13 cellular contexts compared by ENCODE assay signal in genomic region chr17:45648642-45649041, GRCh38.
DNase-seq lines count a peak whose midpoint lies in the region; ATAC-seq and TF ChIP-seq lines count a peak whose summit lies in the region.
"Had no signal": no experiment of that assay in that cellular context is flagged by ENCODE, and none has a peak within 500 bp of the region (broad histone marks: within the 10 kb centered on the region; RNA-seq: fewer than 3 reads in every experiment).

No MANE protein-coding gene starts in this region.

- no peak overlapping the region for H3K9ac ChIP-seq in Loucy (ENCODE audit: low read depth, low read length, poor library complexity, severe bottlenecking)

- no peaks in the 10 kb centered on the region for H4K20me1 ChIP-seq in Loucy (ENCODE audit: insufficient read depth, low read length, poor library complexity, severe bottlenecking)

- H2AFZ ChIP-seq in Loucy (ENCODE audit: low read length): no peak overlapping the region

- no peak for ATAC-seq in activated naive CD8-positive, alpha-beta T cell treated with anti-CD3 and anti-CD28 coated beads, Interleukin-2, amount 50 U/mL, for 24 hours
- no peak for ATAC-seq in upper lobe of right lung
- ATAC-seq in HG03095 (IDR thresholded peaks at IDR 0.05; ENCODE audit: unreplicated experiment): no peak
- ATAC-seq in CD4-positive, alpha-beta T cell (ENCODE audit: poor library complexity): no peak
- ATAC-seq: gastrocnemius medialis had no signal

- TF ChIP-seq CTCF in Loucy (conservative IDR thresholded peaks at IDR 0.05; ENCODE audit: low read length) (peak; percentile 60), endothelial cell (IDR thresholded peaks at IDR 0.05; ENCODE audit: unreplicated experiment) (peak; percentile 58), upper lobe of right lung (IDR thresholded peaks at IDR 0.05) (no peak)
- no peak for TF ChIP-seq CTCF in CD4-positive, alpha-beta T cell (IDR thresholded peaks at IDR 0.05)

- no peaks in the 10 kb centered on the region for H3F3A ChIP-seq in Loucy (ENCODE audit: low read depth)

- H3K4me3 Mint-ChIP-seq in activated naive CD8-positive, alpha-beta T cell treated with anti-CD3 and anti-CD28 coated beads, Interleukin-2, amount 50 U/mL, for 24 hours: no peak overlapping the region
- H3K4me3 Mint-ChIP-seq in activated naive CD8-positive, alpha-beta T cell treated with anti-CD3 and anti-CD28 coated beads for 36 hours: no peak overlapping the region
- H3K4me3 Mint-ChIP-seq in endothelial cell (ENCODE audit: unreplicated experiment): no peak overlapping the region
- H3K4me3 Mint-ChIP-seq in CD4-positive, alpha-beta T cell: no peak overlapping the region
- H3K4me3 Mint-ChIP-seq: activated CD4-positive, alpha-beta T cell treated with anti-CD3 and anti-CD28 coated beads, Interleukin-2, amount 10 ng/mL, durations not matched to agents 24 days and 14 days had no signal

- no peak overlapping the region for H3K27ac Mint-ChIP-seq in activated naive CD8-positive, alpha-beta T cell treated with anti-CD3 and anti-CD28 coated beads, Interleukin-2, amount 50 U/mL, for 24 hours
- H3K27ac Mint-ChIP-seq in activated naive CD8-positive, alpha-beta T cell treated with anti-CD3 and anti-CD28 coated beads for 36 hours: no peak overlapping the region
- no peak overlapping the region for H3K27ac Mint-ChIP-seq in endothelial cell (ENCODE audit: unreplicated experiment)
- H3K27ac Mint-ChIP-seq in CD4-positive, alpha-beta T cell: no peak overlapping the region
- H3K27ac Mint-ChIP-seq: activated CD4-positive, alpha-beta T cell treated with anti-CD3 and anti-CD28 coated beads, Interleukin-2, amount 10 ng/mL, durations not matched to agents 24 days and 14 days; activated T-helper 2 cell treated with anti-CD3 and anti-CD28 coated beads, Interferon-gamma antibody, Interleukin-2, Interleukin-4, amounts not matched to agents 10 μg/mL and 5 μg/mL and 100 μg/mL, durations not matched to agents 14 hours and 24 hours and 36 hours had no signal

- no peak overlapping the region for H3K4me3 ChIP-seq in Loucy (ENCODE audit: low read length, poor library complexity, severe bottlenecking)
- H3K4me3 ChIP-seq in upper lobe of right lung: no peak overlapping the region
- H3K4me3 ChIP-seq: gastrocnemius medialis had no signal

- peaks cover 2% of the 10 kb centered on the region for H3K27me3 Mint-ChIP-seq in activated naive CD8-positive, alpha-beta T cell treated with anti-CD3 and anti-CD28 coated beads, Interleukin-2, amount 50 U/mL, for 24 hours
- H3K27me3 Mint-ChIP-seq in activated naive CD8-positive, alpha-beta T cell treated with anti-CD3 and anti-CD28 coated beads for 36 hours: no peaks in the 10 kb centered on the region
- H3K27me3 Mint-ChIP-seq in endothelial cell (ENCODE audit: unreplicated experiment): peaks cover 8% of the 10 kb centered on the region
- no peaks in the 10 kb centered on the region for H3K27me3 Mint-ChIP-seq in CD4-positive, alpha-beta T cell

- H3K4me1 ChIP-seq in Loucy (ENCODE audit: insufficient read depth, low read length, poor library complexity, severe bottlenecking) (peaks cover 12% of the 10 kb centered on the region), upper lobe of right lung (no peaks in the 10 kb centered on the region)
- H3K4me1 ChIP-seq: gastrocnemius medialis had no signal

- CTCF ChIA-PET in CD4-positive, alpha-beta T cell (lab: Charles Lee): interaction anchor here (0.7 kb wide), 1 partner anchor 189 kb away, joined by 5 read pairs; no protein-coding TSS in a partner anchor

- no peaks in the 10 kb centered on the region for H3K9me2 ChIP-seq in Loucy (replicated peaks; ENCODE audit: low read depth, low read length)

- no peak overlapping the region for H3K4me2 ChIP-seq in Loucy (ENCODE audit: low read depth, low read length, poor library complexity, severe bottlenecking)

- peaks cover 5% of the 10 kb centered on the region for H3K4me1 Mint-ChIP-seq in activated naive CD8-positive, alpha-beta T cell treated with anti-CD3 and anti-CD28 coated beads, Interleukin-2, amount 50 U/mL, for 24 hours
- peaks cover 9% of the 10 kb centered on the region for H3K4me1 Mint-ChIP-seq in activated naive CD8-positive, alpha-beta T cell treated with anti-CD3 and anti-CD28 coated beads for 36 hours
- H3K4me1 Mint-ChIP-seq in endothelial cell (ENCODE audit: unreplicated experiment): peaks cover 21% of the 10 kb centered on the region
- H3K4me1 Mint-ChIP-seq in CD4-positive, alpha-beta T cell (ENCODE audit: low read depth): peaks cover 18% of the 10 kb centered on the region

- H3K9me3 ChIP-seq in Loucy (ENCODE audit: insufficient read depth, low read depth, low read length) (no peaks in the 10 kb centered on the region), upper lobe of right lung (no peaks in the 10 kb centered on the region)
- H3K9me3 ChIP-seq in CD4-positive, alpha-beta T cell (ENCODE audit: control insufficient read depth, low read length): no peaks in the 10 kb centered on the region
- H3K9me3 ChIP-seq: gastrocnemius medialis had no signal

- no peaks in the 10 kb centered on the region for H3K36me3 Mint-ChIP-seq in activated naive CD8-positive, alpha-beta T cell treated with anti-CD3 and anti-CD28 coated beads, Interleukin-2, amount 50 U/mL, for 24 hours (ENCODE audit: low read depth)
- H3K36me3 Mint-ChIP-seq in activated naive CD8-positive, alpha-beta T cell treated with anti-CD3 and anti-CD28 coated beads for 36 hours: no peaks in the 10 kb centered on the region
- H3K36me3 Mint-ChIP-seq in endothelial cell (ENCODE audit: low read depth, unreplicated experiment): no peaks in the 10 kb centered on the region
- no peaks in the 10 kb centered on the region for H3K36me3 Mint-ChIP-seq in CD4-positive, alpha-beta T cell (ENCODE audit: low read depth)

- no peaks in the 10 kb centered on the region for H3K9me3 Mint-ChIP-seq in activated naive CD8-positive, alpha-beta T cell treated with anti-CD3 and anti-CD28 coated beads, Interleukin-2, amount 50 U/mL, for 24 hours
- no peaks in the 10 kb centered on the region for H3K9me3 Mint-ChIP-seq in activated naive CD8-positive, alpha-beta T cell treated with anti-CD3 and anti-CD28 coated beads for 36 hours
- no peaks in the 10 kb centered on the region for H3K9me3 Mint-ChIP-seq in endothelial cell (ENCODE audit: unreplicated experiment)
- H3K9me3 Mint-ChIP-seq in CD4-positive, alpha-beta T cell: no peaks in the 10 kb centered on the region
- H3K9me3 Mint-ChIP-seq: activated CD4-positive, alpha-beta T cell treated with anti-CD3 and anti-CD28 coated beads, Interleukin-2, amount 10 ng/mL, durations not matched to agents 24 days and 14 days; activated T-helper 2 cell treated with anti-CD3 and anti-CD28 coated beads, Interferon-gamma antibody, Interleukin-2, Interleukin-4, amounts not matched to agents 10 μg/mL and 5 μg/mL and 100 μg/mL, durations not matched to agents 14 hours and 24 hours and 36 hours had no signal

- H3K36me3 ChIP-seq in Loucy (ENCODE audit: insufficient read depth, low read length): no peaks in the 10 kb centered on the region
- H3K36me3 ChIP-seq in upper lobe of right lung: no peaks in the 10 kb centered on the region
- H3K36me3 ChIP-seq: gastrocnemius medialis had no signal

- POLR2A ChIA-PET in CD4-positive, alpha-beta T cell (lab: Charles Lee): no interaction called here

- peak; percentile 10 for DNase-seq in activated naive CD8-positive, alpha-beta T cell treated with anti-CD3 and anti-CD28 coated beads, Interleukin-2, amount 50 U/mL, for 24 hours
- no peak for DNase-seq in activated naive CD8-positive, alpha-beta T cell treated with anti-CD3 and anti-CD28 coated beads for 36 hours
- DNase-seq in endothelial cell (ENCODE audit: low spot score): peak; percentile 38
- DNase-seq in upper lobe of right lung: peak; percentile 29
- no peak for DNase-seq in NCI-H2107 treated with DMSO at 0.1 percent for 48 hours (lab: John Stamatoyannopoulos, UW; ENCODE audit: unreplicated experiment)
- no peak for DNase-seq in CD4-positive, alpha-beta T cell
- DNase-seq: activated CD4-positive, alpha-beta T cell treated with anti-CD3 and anti-CD28 coated beads, Interleukin-2, amount 10 ng/mL, durations not matched to agents 24 days and 14 days; DMS79; effector CD4-positive, alpha-beta T cell; gastrocnemius medialis had no signal

- H3K27me3 ChIP-seq in Loucy (ENCODE audit: insufficient read depth, low read length, poor library complexity, severe bottlenecking): no peaks in the 10 kb centered on the region
- peaks cover 34% of the 10 kb centered on the region for H3K27me3 ChIP-seq in upper lobe of right lung
- no peaks in the 10 kb centered on the region for H3K27me3 ChIP-seq in CD4-positive, alpha-beta T cell (ENCODE audit: control insufficient read depth, insufficient read depth, low read length)

- H3K27ac ChIP-seq in upper lobe of right lung: no peak overlapping the region
- H3K27ac ChIP-seq in CD4-positive, alpha-beta T cell (ENCODE audit: low read depth, low read length): no peak overlapping the region
- H3K27ac ChIP-seq: gastrocnemius medialis had no signal

- H3K79me2 ChIP-seq in Loucy (ENCODE audit: insufficient read depth, low read length): no peaks in the 10 kb centered on the region

- intact Hi-C loops in upper lobe of right lung (cut with DNase I): loop anchor here (10.0 kb wide), 1 partner anchor 186 kb away; no protein-coding TSS in a partner anchor
- intact Hi-C loops in CD4-positive, alpha-beta T cell (cut with DNase I, micrococcal nuclease): no loop called here

Comparison
In these comparisons a context has a peak if more than half of its experiments do, and no peak if none do; other contexts are left out.
1. DNase-seq: peak in activated naive CD8-positive, alpha-beta T cell treated with anti-CD3 and anti-CD28 coated beads, Interleukin-2, amount 50 U/mL, for 24 hours (single experiment), endothelial cell (single experiment) and upper lobe of right lung (single experiment); none in activated naive CD8-positive, alpha-beta T cell treated with anti-CD3 and anti-CD28 coated beads for 36 hours (single experiment), NCI-H2107 treated with DMSO at 0.1 percent for 48 hours (single experiment) and CD4-positive, alpha-beta T cell (0 of 10).
2. CTCF ChIP-seq: peak in Loucy (single experiment) and endothelial cell (single experiment); none in upper lobe of right lung (single experiment) and CD4-positive, alpha-beta T cell (single experiment).